ENCODE assay signal across 1 cellular context in genomic region chr7:34454381-34454780, GRCh38.
TF ChIP-seq lines count a peak whose summit lies in the region.

No MANE protein-coding gene starts in this region.

TF ChIP-seq in HepG2, 621 proteins besides CTCF, POLR2A, EP300 and RAD21 (continued from another document):
- TF ChIP-seq, protein P1, sequence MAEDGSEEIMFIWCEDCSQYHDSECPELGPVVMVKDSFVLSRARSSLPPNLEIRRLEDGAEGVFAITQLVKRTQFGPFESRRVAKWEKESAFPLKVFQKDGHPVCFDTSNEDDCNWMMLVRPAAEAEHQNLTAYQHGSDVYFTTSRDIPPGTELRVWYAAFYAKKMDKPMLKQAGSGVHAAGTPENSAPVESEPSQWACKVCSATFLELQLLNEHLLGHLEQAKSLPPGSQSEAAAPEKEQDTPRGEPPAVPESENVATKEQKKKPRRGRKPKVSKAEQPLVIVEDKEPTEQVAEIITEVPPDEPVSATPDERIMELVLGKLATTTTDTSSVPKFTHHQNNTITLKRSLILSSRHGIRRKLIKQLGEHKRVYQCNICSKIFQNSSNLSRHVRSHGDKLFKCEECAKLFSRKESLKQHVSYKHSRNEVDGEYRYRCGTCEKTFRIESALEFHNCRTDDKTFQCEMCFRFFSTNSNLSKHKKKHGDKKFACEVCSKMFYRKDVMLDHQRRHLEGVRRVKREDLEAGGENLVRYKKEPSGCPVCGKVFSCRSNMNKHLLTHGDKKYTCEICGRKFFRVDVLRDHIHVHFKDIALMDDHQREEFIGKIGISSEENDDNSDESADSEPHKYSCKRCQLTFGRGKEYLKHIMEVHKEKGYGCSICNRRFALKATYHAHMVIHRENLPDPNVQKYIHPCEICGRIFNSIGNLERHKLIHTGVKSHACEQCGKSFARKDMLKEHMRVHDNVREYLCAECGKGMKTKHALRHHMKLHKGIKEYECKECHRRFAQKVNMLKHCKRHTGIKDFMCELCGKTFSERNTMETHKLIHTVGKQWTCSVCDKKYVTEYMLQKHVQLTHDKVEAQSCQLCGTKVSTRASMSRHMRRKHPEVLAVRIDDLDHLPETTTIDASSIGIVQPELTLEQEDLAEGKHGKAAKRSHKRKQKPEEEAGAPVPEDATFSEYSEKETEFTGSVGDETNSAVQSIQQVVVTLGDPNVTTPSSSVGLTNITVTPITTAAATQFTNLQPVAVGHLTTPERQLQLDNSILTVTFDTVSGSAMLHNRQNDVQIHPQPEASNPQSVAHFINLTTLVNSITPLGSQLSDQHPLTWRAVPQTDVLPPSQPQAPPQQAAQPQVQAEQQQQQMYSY (CRISPR knock-in tag; IDR thresholded peaks at IDR 0.05), result no peak
- TF ChIP-seq STAT6 (CRISPR knock-in tag; IDR thresholded peaks at IDR 0.05; ENCODE audit: borderline replicate concordance) (no peak), SOX5 (CRISPR knock-in tag; IDR thresholded peaks at IDR 0.05; ENCODE audit: borderline replicate concordance) (peak; percentile 77), KDM5B (CRISPR knock-in tag; IDR thresholded peaks at IDR 0.05; ENCODE audit: borderline replicate concordance) (no peak), MTF1 (CRISPR knock-in tag; IDR thresholded peaks at IDR 0.05) (no peak), CREB3 (CRISPR knock-in tag; IDR thresholded peaks at IDR 0.05) (no peak), FOXA1 (IDR thresholded peaks at IDR 0.05) (no peak), FOXA1 (CRISPR knock-in tag; IDR thresholded peaks at IDR 0.05) (peak; percentile 57; the same call in 1 of the 2 replicates), ZNF205 (CRISPR knock-in tag; IDR thresholded peaks at IDR 0.05) (no peak), CSRNP1 (CRISPR knock-in tag; IDR thresholded peaks at IDR 0.05) (no peak), HCFC1 (IDR thresholded peaks at IDR 0.05; ENCODE audit: low read depth, low read length) (no peak), ZNF547 (CRISPR knock-in tag; IDR thresholded peaks at IDR 0.05) (no peak), ZNF468 (CRISPR knock-in tag; IDR thresholded peaks at IDR 0.05) (no peak), SP5 (CRISPR knock-in tag; IDR thresholded peaks at IDR 0.05; ENCODE audit: borderline replicate concordance, low read depth) (0 out of 2 replicates have a peak, but pooled peaks have one; percentile 35)
- TF ChIP-seq, protein P2, sequence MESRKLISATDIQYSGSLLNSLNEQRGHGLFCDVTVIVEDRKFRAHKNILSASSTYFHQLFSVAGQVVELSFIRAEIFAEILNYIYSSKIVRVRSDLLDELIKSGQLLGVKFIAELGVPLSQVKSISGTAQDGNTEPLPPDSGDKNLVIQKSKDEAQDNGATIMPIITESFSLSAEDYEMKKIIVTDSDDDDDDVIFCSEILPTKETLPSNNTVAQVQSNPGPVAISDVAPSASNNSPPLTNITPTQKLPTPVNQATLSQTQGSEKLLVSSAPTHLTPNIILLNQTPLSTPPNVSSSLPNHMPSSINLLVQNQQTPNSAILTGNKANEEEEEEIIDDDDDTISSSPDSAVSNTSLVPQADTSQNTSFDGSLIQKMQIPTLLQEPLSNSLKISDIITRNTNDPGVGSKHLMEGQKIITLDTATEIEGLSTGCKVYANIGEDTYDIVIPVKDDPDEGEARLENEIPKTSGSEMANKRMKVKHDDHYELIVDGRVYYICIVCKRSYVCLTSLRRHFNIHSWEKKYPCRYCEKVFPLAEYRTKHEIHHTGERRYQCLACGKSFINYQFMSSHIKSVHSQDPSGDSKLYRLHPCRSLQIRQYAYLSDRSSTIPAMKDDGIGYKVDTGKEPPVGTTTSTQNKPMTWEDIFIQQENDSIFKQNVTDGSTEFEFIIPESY (CRISPR knock-in tag; IDR thresholded peaks at IDR 0.05), result no peak
- TF ChIP-seq, protein P3, sequence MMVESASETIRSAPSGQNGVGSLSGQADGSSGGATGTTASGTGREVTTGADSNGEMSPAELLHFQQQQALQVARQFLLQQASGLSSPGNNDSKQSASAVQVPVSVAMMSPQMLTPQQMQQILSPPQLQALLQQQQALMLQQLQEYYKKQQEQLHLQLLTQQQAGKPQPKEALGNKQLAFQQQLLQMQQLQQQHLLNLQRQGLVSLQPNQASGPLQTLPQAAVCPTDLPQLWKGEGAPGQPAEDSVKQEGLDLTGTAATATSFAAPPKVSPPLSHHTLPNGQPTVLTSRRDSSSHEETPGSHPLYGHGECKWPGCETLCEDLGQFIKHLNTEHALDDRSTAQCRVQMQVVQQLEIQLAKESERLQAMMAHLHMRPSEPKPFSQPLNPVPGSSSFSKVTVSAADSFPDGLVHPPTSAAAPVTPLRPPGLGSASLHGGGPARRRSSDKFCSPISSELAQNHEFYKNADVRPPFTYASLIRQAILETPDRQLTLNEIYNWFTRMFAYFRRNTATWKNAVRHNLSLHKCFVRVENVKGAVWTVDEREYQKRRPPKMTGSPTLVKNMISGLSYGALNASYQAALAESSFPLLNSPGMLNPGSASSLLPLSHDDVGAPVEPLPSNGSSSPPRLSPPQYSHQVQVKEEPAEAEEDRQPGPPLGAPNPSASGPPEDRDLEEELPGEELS (CRISPR knock-in tag; IDR thresholded peaks at IDR 0.05), result peak; percentile 80
